Comparison of ENCODE assay signal across 21 cellular contexts in the genomic region with DNA sequence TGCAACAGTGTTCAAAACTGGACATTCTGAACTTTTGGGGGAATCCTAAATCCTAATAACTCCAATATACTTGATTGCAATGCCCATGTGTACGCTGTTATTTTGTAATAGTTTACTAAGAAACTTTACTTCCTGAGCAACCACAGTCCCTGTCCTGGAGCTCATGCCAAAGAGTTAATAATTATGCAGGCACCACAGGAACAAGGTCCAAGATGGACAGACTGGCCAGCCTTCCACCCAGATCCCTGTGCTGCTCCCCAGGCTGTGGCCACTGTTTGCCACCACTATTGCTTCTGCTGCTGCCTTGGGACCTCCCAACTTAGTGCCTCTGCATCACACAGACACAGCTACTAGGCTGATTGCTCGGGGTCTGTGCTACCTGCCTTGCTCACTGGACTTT. TPM values are rescaled to one million over a fixed set of nuclear protein-coding genes. Genes with fewer than 3 reads are reported as not detected.
DNase-seq lines count a peak whose midpoint lies in the region; ATAC-seq, FAIRE-seq and TF ChIP-seq lines count a peak whose summit lies in the region.
"Had no signal": no experiment of that assay in that cellular context is flagged by ENCODE, and none has a peak within 500 bp of the region (broad histone marks: within the 10 kb centered on the region; RNA-seq: fewer than 3 reads in every experiment).

No MANE protein-coding gene starts in this region.

- SMC1A ChIA-PET in GM12878 (lab: Charles Lee; ENCODE audit: uncharacterized antibody, unreplicated experiment) = interaction anchor here (1.0 kb wide), 1 partner anchor 9 kb away, joined by 3 read pairs; no protein-coding TSS in a partner anchor

- FAIRE-seq in GM12878 (lab: Jason Lieb, UNC) = no peak
- no peak for FAIRE-seq in HepG2 (lab: Jason Lieb, UNC)
- FAIRE-seq in small intestine (lab: Jason Lieb, UNC) = no peak
- FAIRE-seq: D721Med, G401.6, GM12892, H1, HTR-8/SVneo had no signal

- no peak overlapping the region for H3K4me2 ChIP-seq in GM12878 (ENCODE audit: control insufficient read depth, insufficient read depth)
- H3K4me2 ChIP-seq in HepG2 (ENCODE audit: low read depth, low read length) = peak overlapping the region; percentile 64

- H3K36me3 Mint-ChIP-seq in osteocyte (ENCODE audit: unreplicated experiment) = no peaks in the 10 kb centered on the region

- H3K27me3 ChIP-seq in GM12878 (replicated peaks in 1 of 2; ENCODE audit: control insufficient read depth in 2 of 2, insufficient read depth in 2 of 2, low read length in 1 of 2) (no peaks in the 10 kb centered on the region), HepG2 (ENCODE audit: control insufficient read depth in 1 of 2, insufficient read depth in 2 of 2, low read length in 2 of 2) (no peaks in the 10 kb centered on the region), adrenal gland (no peaks in the 10 kb centered on the region), small intestine (ENCODE audit: control insufficient read depth in 2 of 2, insufficient read depth in 2 of 2, low read length in 2 of 2) (no peaks in the 10 kb centered on the region), H7 (ENCODE audit: control insufficient read depth, insufficient read depth, low read length) (no peaks in the 10 kb centered on the region)
- H3K27me3 ChIP-seq: BE2C had no signal

- no peak overlapping the region for H3K27ac Mint-ChIP-seq in osteocyte (ENCODE audit: unreplicated experiment)
- H3K27ac Mint-ChIP-seq: CD4-positive, alpha-beta T cell; IgD-negative memory B cell had no signal

- H2AFZ ChIP-seq in GM12878 (ENCODE audit: control insufficient read depth, low read depth, low read length) (no peak overlapping the region), HepG2 (ENCODE audit: low read length) (no peak overlapping the region)

- H3K4me1 Mint-ChIP-seq in osteocyte (ENCODE audit: unreplicated experiment) = no peaks in the 10 kb centered on the region
- H3K4me1 Mint-ChIP-seq: IgD-negative memory B cell had no signal

- POLR2A ChIA-PET in GM12878 (lab: Charles Lee) = no interaction called here
- POLR2A ChIA-PET in HepG2 (lab: Yijun Ruan, JAX) = no interaction called here

- no peak for DNase-seq in GM12878 (ENCODE audit: low read depth, low spot score)
- peak; percentile 47 for DNase-seq in HepG2 (ENCODE audit: low spot score)
- DNase-seq in osteocyte (ENCODE audit: extremely low spot score, unreplicated experiment) = peak; percentile 51
- no peak for DNase-seq in adrenal gland
- no peak for DNase-seq in small intestine
- DNase-seq in H7 = no peak
- no peak for DNase-seq in globus pallidus (ENCODE audit: low spot score)
- DNase-seq: BE2C; C1 segment of cervical spinal cord; Caco-2; CD4-positive, alpha-beta T cell; KBM-7 had no signal

- intact Hi-C loops in GM12878 (cut with micrococcal nuclease; ENCODE audit: unreplicated experiment) = no loop called here
- intact Hi-C loops in HepG2 (cut with micrococcal nuclease; ENCODE audit: unreplicated experiment) = no loop called here
- intact Hi-C loops in adrenal gland (cut with DNase I) = no loop called here

- peaks cover 2% of the 10 kb centered on the region; the same call in 1 of the 3 replicates for H3K9me3 ChIP-seq in GM12878 (replicated peaks; ENCODE audit: control insufficient read depth, insufficient read depth, low read length)
- H3K9me3 ChIP-seq in HepG2 (ENCODE audit: low read length) = no peaks in the 10 kb centered on the region
- H3K9me3 ChIP-seq in adrenal gland (replicated peaks in 1 of 3) = no peaks in the 10 kb centered on the region
- H3K9me3 ChIP-seq in small intestine (ENCODE audit: control insufficient read depth, low read depth) = no peaks in the 10 kb centered on the region
- H3K9me3 ChIP-seq: HAP-1 had no signal

- no peak overlapping the region for H3K4me3 ChIP-seq in GM12878
- H3K4me3 ChIP-seq in HepG2 (replicated peaks in 1 of 3; ENCODE audit: insufficient read depth in 1 of 3, low read depth in 2 of 3, low read length in 3 of 3) = peak overlapping the region in 1 of 3 experiments; percentile 35; a peak in 1 of 6 replicates
- H3K4me3 ChIP-seq in adrenal gland = no peak overlapping the region
- no peak overlapping the region for H3K4me3 ChIP-seq in small intestine (ENCODE audit: low read depth in 1 of 2, low read length in 2 of 2)
- H3K4me3 ChIP-seq in H7 (ENCODE audit: insufficient read depth, low read depth, low read length) = no peak overlapping the region
- H3K4me3 ChIP-seq: HAP-1 had no signal

- no peak for TF ChIP-seq POLR2A in GM12878 (IDR thresholded peaks at IDR 0.05; ENCODE audit: low read depth, low read length)
- no peak for TF ChIP-seq POLR2A in HepG2 (IDR thresholded peaks at IDR 0.05; ENCODE audit: insufficient read depth in 1 of 2, low read depth in 2 of 2, low read length in 2 of 2)
- no peak for TF ChIP-seq POLR2A in adrenal gland (IDR thresholded peaks at IDR 0.05)

- 48% methylated on average over 2 of the region's 2 CpGs for WGBS in GM12878 (ENCODE audit: insufficient coverage, insufficient replicate concordance, low lambda C conversion rate, missing lambda C conversion rate)
- WGBS in HepG2 (ENCODE audit: low lambda C conversion rate) = 0% methylated on average over 2 of the region's 2 CpGs
- WGBS in adrenal gland, 4 donors = 47 to 82% (median 68%) methylated on average over 2 of the region's 2 CpGs
- 44 to 68% (median 58%) methylated on average over 2 of the region's 2 CpGs for WGBS in small intestine, 3 donors

- H3K36me3 ChIP-seq in GM12878 (ENCODE audit: control insufficient read depth in 2 of 2, insufficient read depth in 2 of 2, low read length in 1 of 2) = no peaks in the 10 kb centered on the region
- no peaks in the 10 kb centered on the region for H3K36me3 ChIP-seq in HepG2 (replicated peaks in 1 of 2; ENCODE audit: control insufficient read depth in 1 of 2, insufficient read depth in 2 of 2, low read length in 2 of 2)
- no peaks in the 10 kb centered on the region for H3K36me3 ChIP-seq in adrenal gland (replicated peaks in 1 of 2)
- no peaks in the 10 kb centered on the region for H3K36me3 ChIP-seq in small intestine (ENCODE audit: control insufficient read depth in 2 of 2, insufficient read depth in 2 of 2, low read length in 2 of 2)
- no peaks in the 10 kb centered on the region for H3K36me3 ChIP-seq in H7 (replicated peaks; ENCODE audit: control insufficient read depth, insufficient read depth, low read length)
- H3K36me3 ChIP-seq: BE2C, HAP-1 had no signal

- CTCF ChIA-PET in GM12878 (lab: Yijun Ruan, JAX) (interaction anchor here (0.7 kb wide), 1 partner anchor 77 kb away, joined by 3 read pairs; no protein-coding TSS in a partner anchor), HepG2 (lab: Yijun Ruan, JAX; ENCODE audit: low intra/inter-chr PET ratio, low total read pairs) (no interaction called here)

- H4K20me1 ChIP-seq in GM12878 (ENCODE audit: control insufficient read depth, insufficient read depth) (no peaks in the 10 kb centered on the region), HepG2 (ENCODE audit: insufficient read depth, low read length) (no peaks in the 10 kb centered on the region)

- TF ChIP-seq CTCF in GM12878 (IDR thresholded peaks at IDR 0.05 in 2 of 3, conservative IDR thresholded peaks at IDR 0.05 in 1 of 3; ENCODE audit: control insufficient read depth in 2 of 3, extremely low read depth in 1 of 3, insufficient read depth in 1 of 3, low read depth in 3 of 3, low read length in 3 of 3) = no peak
- TF ChIP-seq CTCF in HepG2 (CRISPR knock-in tag; IDR thresholded peaks at IDR 0.05) = no peak
- TF ChIP-seq CTCF in osteocyte (IDR thresholded peaks at IDR 0.05) = no peak
- no peak for TF ChIP-seq CTCF in adrenal gland (IDR thresholded peaks at IDR 0.05)

- TF ChIP-seq RAD21 in GM12878 (IDR thresholded peaks at IDR 0.05; ENCODE audit: insufficient read depth, low read depth, low read length) (no peak), HepG2 (CRISPR knock-in tag; IDR thresholded peaks at IDR 0.05) (no peak)

- no peaks in the 10 kb centered on the region for H3K4me1 ChIP-seq in GM12878 (ENCODE audit: control insufficient read depth, insufficient read depth, low read length)
- H3K4me1 ChIP-seq in HepG2 (ENCODE audit: insufficient read depth, low read length) = peaks cover 18% of the 10 kb centered on the region
- no peaks in the 10 kb centered on the region for H3K4me1 ChIP-seq in adrenal gland (replicated peaks in 1 of 2)
- H3K4me1 ChIP-seq in small intestine (ENCODE audit: control insufficient read depth in 2 of 2, insufficient read depth in 1 of 2, low read depth in 1 of 2, low read length in 1 of 2) = no peaks in the 10 kb centered on the region
- H3K4me1 ChIP-seq: BE2C, Caco-2, HAP-1 had no signal

- no peak overlapping the region for H3K4me3 Mint-ChIP-seq in osteocyte (ENCODE audit: unreplicated experiment)
- H3K4me3 Mint-ChIP-seq: CD4-positive, alpha-beta T cell; IgD-negative memory B cell had no signal

- in situ Hi-C loops in GM12878 (cut with MboI) (no loop called here), HepG2 (cut with HindIII; ENCODE audit: extremely low pct_ligation_motif_present, low pct_unique_long_range_greater_than_20kb) (no loop called here)

- no TSS peak for BruUV-seq in GM12878 (replicated peaks; lab: Mats Ljungman, UMichigan)
- no TSS peak for BruUV-seq in HepG2 (replicated peaks; lab: Mats Ljungman, UMichigan)

- TF ChIP-seq EP300 in GM12878 (IDR thresholded peaks at IDR 0.05; ENCODE audit: borderline replicate concordance in 1 of 2, control insufficient read depth in 1 of 2, low read depth in 2 of 2, low read length in 2 of 2) (no peak), HepG2 (IDR thresholded peaks at IDR 0.05; ENCODE audit: low read depth in 2 of 2, low read length in 2 of 2) (0 out of 4 replicates have a peak, but pooled peaks of 1 of the 2 experiments have one; percentile 12), HepG2 (CRISPR knock-in tag; IDR thresholded peaks at IDR 0.05; ENCODE audit: borderline replicate concordance) (no peak)

- ATAC-seq in GM12878 (no peak), HepG2 (peak; percentile 100)

- peaks cover 9% of the 10 kb centered on the region for H3K9me3 Mint-ChIP-seq in osteocyte (ENCODE audit: unreplicated experiment)

- H3K79me2 ChIP-seq in GM12878 (ENCODE audit: control insufficient read depth, insufficient read depth, low read length) = no peaks in the 10 kb centered on the region
- no peaks in the 10 kb centered on the region for H3K79me2 ChIP-seq in HepG2 (ENCODE audit: insufficient read depth, low read length)

- no peak overlapping the region for H3K9ac ChIP-seq in GM12878 (ENCODE audit: control insufficient read depth, insufficient read depth, low read length)
- no peak overlapping the region for H3K9ac ChIP-seq in HepG2 (ENCODE audit: insufficient read depth, low read depth, low read length)

- H3K27ac ChIP-seq in GM12878 (ENCODE audit: control insufficient read depth, insufficient read depth) (no peak overlapping the region), HepG2 (ENCODE audit: extremely low read length, insufficient read depth, low read length) (no peak overlapping the region), adrenal gland (no peak overlapping the region), small intestine (ENCODE audit: low read depth in 1 of 2, low read length in 1 of 2) (no peak overlapping the region)
- H3K27ac ChIP-seq: HL-60 had no signal

- H3K27me3 Mint-ChIP-seq in osteocyte (ENCODE audit: unreplicated experiment) = no peaks in the 10 kb centered on the region
- H3K27me3 Mint-ChIP-seq: CD4-positive, alpha-beta T cell had no signal

- RAD21 ChIA-PET in GM12878 (lab: Charles Lee; ENCODE audit: unreplicated experiment) = no interaction called here

RNA-seq across cellular contexts. Expression of a gene that starts 14.1 kb away (rescaled TPM):
- total RNA-seq in GM12878 (2013; cell fraction: nucleolus; rRNA removed) = 0.81 and 1.7 TPM in 2 replicates
- total RNA-seq in GM12878 (2014; rRNA removed) = 0.28 and 0.60 TPM in 2 replicates
- 0.31 and 0.32 TPM in 2 replicates for total RNA-seq in GM12878 (2014; rRNA removed; fragmentation: Illumina TruSeq; extraction: Trizol)
- 0.38 TPM in 1 of 2 replicates, not detected in the other for total RNA-seq in GM12878 (2021)
- 0.54 TPM for polyA plus RNA-seq in GM12878 (2011; ENCODE audit: low read depth)
- 0.22 and 0.23 TPM in 2 replicates for polyA plus RNA-seq in GM12878 (2011; rRNA removed)
- polyA plus RNA-seq in GM12878 (2011; cell fraction: cytosol; rRNA removed) = 0.16 and 0.23 TPM in 2 replicates
- polyA plus RNA-seq in GM12878 (2011; cell fraction: nucleus; rRNA removed) = 0.76 and 0.84 TPM in 2 replicates
- 0.22 and 0.42 TPM in 2 replicates for polyA plus RNA-seq in GM12878 (2012)
- polyA plus RNA-seq in GM12878 (2014; fragmentation: Illumina TruSeq; extraction: Trizol) = 0.14 and 0.25 TPM in 2 replicates
- under 1 TPM; 0.11 to 0.24 TPM for polyA plus RNA-seq in GM12878 (2014; fragmentation: Nextera tagmentation; extraction: Ambion mirVana)
- 0.15 TPM in 1 of 2 replicates, not detected in the other for polyA plus RNA-seq in GM12878 (2014; rRNA removed)
- polyA plus RNA-seq in GM12878 (2016; fragmentation: Nextera tagmentation; extraction: Ambion mirVana) = under 1 TPM in 1 of 2 experiments, not detected in 1; 0.30 TPM
- 0.51 and 1.1 TPM in 2 replicates for polyA minus RNA-seq in GM12878 (2011; rRNA and poly(A)+ RNA removed)
- not detected in 2 replicates for polyA minus RNA-seq in GM12878 (2011; cell fraction: cytosol; rRNA and poly(A)+ RNA removed)
- 1.1 and 2.3 TPM in 2 replicates for polyA minus RNA-seq in GM12878 (2011; cell fraction: nucleus; rRNA and poly(A)+ RNA removed)
- not detected in 2 replicates for total RNA-seq in HepG2 (2016; rRNA removed; fragmentation: Illumina TruSeq; extraction: Trizol)
- not detected in 2 replicates for total RNA-seq in HepG2 (2016; cell fraction: cytosol; rRNA removed; fragmentation: Illumina TruSeq; extraction: Trizol; ENCODE audit: low read depth)
- 0.06 TPM in 1 of 2 replicates, not detected in the other for total RNA-seq in HepG2 (2016; cell fraction: insoluble cytoplasmic fraction; rRNA removed; fragmentation: Illumina TruSeq; extraction: Trizol)
- not detected in 2 replicates for total RNA-seq in HepG2 (2016; cell fraction: membrane; rRNA removed; fragmentation: Illumina TruSeq; extraction: Trizol)
- total RNA-seq in HepG2 (2016; cell fraction: nucleus; rRNA removed; fragmentation: Illumina TruSeq; extraction: Trizol) = not detected in 2 replicates
- polyA plus RNA-seq in HepG2 (2011; rRNA removed) = not detected in 2 replicates
- polyA plus RNA-seq in HepG2 (2011; cell fraction: cytosol; rRNA removed) = 0.03 and 0.04 TPM in 2 replicates
- polyA plus RNA-seq in HepG2 (2011; cell fraction: nucleus; rRNA removed) = 0.10 TPM in 2 replicates
- not detected in 2 replicates for polyA plus RNA-seq in HepG2 (2012)
- polyA plus RNA-seq in HepG2 (2016; cell fraction: cytosol; fragmentation: Illumina TruSeq; extraction: Trizol; ENCODE audit: low read depth) = not detected in 2 replicates
- polyA plus RNA-seq in HepG2 (2016; cell fraction: insoluble cytoplasmic fraction; fragmentation: Illumina TruSeq; extraction: Trizol; ENCODE audit: low read depth) = not detected in 2 replicates
- not detected in 2 replicates for polyA plus RNA-seq in HepG2 (2016; cell fraction: membrane; fragmentation: Illumina TruSeq; extraction: Trizol; ENCODE audit: low read depth)
- polyA plus RNA-seq in HepG2 (2016; cell fraction: nucleus; fragmentation: Illumina TruSeq; extraction: Trizol; ENCODE audit: insufficient read depth, low read depth) = not detected in 2 replicates
- 0.23 TPM in 1 of 2 replicates, not detected in the other for polyA minus RNA-seq in HepG2 (2011; rRNA and poly(A)+ RNA removed; ENCODE audit: low replicate concordance)
- polyA minus RNA-seq in HepG2 (2011; cell fraction: cytosol; rRNA and poly(A)+ RNA removed) = not detected in 2 replicates
- not detected in 2 replicates for polyA minus RNA-seq in HepG2 (2011; cell fraction: nucleus; rRNA and poly(A)+ RNA removed)
- not detected in 2 replicates for total RNA-seq in osteocyte
- total RNA-seq in adrenal gland = under 1 TPM in 1 of 8 donors, not detected in 7; 0.25 TPM
- under 1 TPM in 1 of 3 donors, not detected in 2; 0.40 TPM for polyA plus RNA-seq in adrenal gland
- under 1 TPM in 1 of 3 donors, not detected in 2; 0.10 TPM for polyA plus RNA-seq in small intestine
- total RNA-seq in H7 (2014; rRNA removed; shearing (Covaris generic)) = not detected in 2 replicates
- total RNA-seq: A172, H1 had no signal
- polyA plus RNA-seq: IgD-negative memory B cell had no signal

RNA-seq across cellular contexts. Expression of a gene that starts 44.4 kb away (rescaled TPM):
- total RNA-seq in GM12878 (2013; cell fraction: nucleolus; rRNA removed) = 6.9 and 7.6 TPM in 2 replicates
- total RNA-seq in GM12878 (2014; rRNA removed) = 0.06 and 0.22 TPM in 2 replicates
- 0.22 and 0.23 TPM in 2 replicates for total RNA-seq in GM12878 (2014; rRNA removed; fragmentation: Illumina TruSeq; extraction: Trizol)
- 0.08 and 0.13 TPM in 2 replicates for total RNA-seq in GM12878 (2021)
- polyA plus RNA-seq in GM12878 (2011; ENCODE audit: low read depth) = 0.16 TPM
- 1.5 and 1.8 TPM in 2 replicates for polyA plus RNA-seq in GM12878 (2011; rRNA removed)
- polyA plus RNA-seq in GM12878 (2011; cell fraction: cytosol; rRNA removed) = 0.43 and 0.48 TPM in 2 replicates
- 2.3 and 2.7 TPM in 2 replicates for polyA plus RNA-seq in GM12878 (2011; cell fraction: nucleus; rRNA removed)
- polyA plus RNA-seq in GM12878 (2012) = 0.24 and 0.25 TPM in 2 replicates
- 0.16 and 0.49 TPM in 2 replicates for polyA plus RNA-seq in GM12878 (2014; fragmentation: Illumina TruSeq; extraction: Trizol)
- polyA plus RNA-seq in GM12878 (2014; fragmentation: Nextera tagmentation; extraction: Ambion mirVana) = under 1 TPM; 0.03 to 0.09 TPM
- 0.09 and 0.19 TPM in 2 replicates for polyA plus RNA-seq in GM12878 (2014; rRNA removed)
- polyA plus RNA-seq in GM12878 (2016; fragmentation: Nextera tagmentation; extraction: Ambion mirVana) = under 1 TPM in 1 of 2 experiments, not detected in 1; 0.17 TPM
- 0.66 and 1.0 TPM in 2 replicates for polyA minus RNA-seq in GM12878 (2011; rRNA and poly(A)+ RNA removed)
- 0.31 and 0.53 TPM in 2 replicates for polyA minus RNA-seq in GM12878 (2011; cell fraction: cytosol; rRNA and poly(A)+ RNA removed)
- polyA minus RNA-seq in GM12878 (2011; cell fraction: nucleus; rRNA and poly(A)+ RNA removed) = 2.2 and 3.1 TPM in 2 replicates
- 5.3 and 6.8 TPM in 2 replicates for total RNA-seq in HepG2 (2016; rRNA removed; fragmentation: Illumina TruSeq; extraction: Trizol)
- 0.71 and 0.79 TPM in 2 replicates for total RNA-seq in HepG2 (2016; cell fraction: cytosol; rRNA removed; fragmentation: Illumina TruSeq; extraction: Trizol; ENCODE audit: low read depth)
- 4.6 and 7.5 TPM in 2 replicates for total RNA-seq in HepG2 (2016; cell fraction: insoluble cytoplasmic fraction; rRNA removed; fragmentation: Illumina TruSeq; extraction: Trizol)
- 3.0 TPM in 2 replicates for total RNA-seq in HepG2 (2016; cell fraction: membrane; rRNA removed; fragmentation: Illumina TruSeq; extraction: Trizol)
- total RNA-seq in HepG2 (2016; cell fraction: nucleus; rRNA removed; fragmentation: Illumina TruSeq; extraction: Trizol) = 18.8 and 19.1 TPM in 2 replicates
- polyA plus RNA-seq in HepG2 (2011; rRNA removed) = 2.5 and 2.7 TPM in 2 replicates
- polyA plus RNA-seq in HepG2 (2011; cell fraction: cytosol; rRNA removed) = 0.54 and 0.90 TPM in 2 replicates
- polyA plus RNA-seq in HepG2 (2011; cell fraction: nucleus; rRNA removed) = 4.9 and 6.1 TPM in 2 replicates
- 1.9 and 2.4 TPM in 2 replicates for polyA plus RNA-seq in HepG2 (2012)
- 0.36 and 0.37 TPM in 2 replicates for polyA plus RNA-seq in HepG2 (2016; cell fraction: cytosol; fragmentation: Illumina TruSeq; extraction: Trizol; ENCODE audit: low read depth)
- 4.1 and 4.4 TPM in 2 replicates for polyA plus RNA-seq in HepG2 (2016; cell fraction: insoluble cytoplasmic fraction; fragmentation: Illumina TruSeq; extraction: Trizol; ENCODE audit: low read depth)
- 1.5 and 1.8 TPM in 2 replicates for polyA plus RNA-seq in HepG2 (2016; cell fraction: membrane; fragmentation: Illumina TruSeq; extraction: Trizol; ENCODE audit: low read depth)
- polyA plus RNA-seq in HepG2 (2016; cell fraction: nucleus; fragmentation: Illumina TruSeq; extraction: Trizol; ENCODE audit: insufficient read depth, low read depth) = 24.8 and 25.5 TPM in 2 replicates
- 1.6 and 2.1 TPM in 2 replicates for polyA minus RNA-seq in HepG2 (2011; rRNA and poly(A)+ RNA removed; ENCODE audit: low replicate concordance)
- 0.62 and 0.99 TPM in 2 replicates for polyA minus RNA-seq in HepG2 (2011; cell fraction: cytosol; rRNA and poly(A)+ RNA removed)
- polyA minus RNA-seq in HepG2 (2011; cell fraction: nucleus; rRNA and poly(A)+ RNA removed) = 25.8 and 26.1 TPM in 2 replicates
- total RNA-seq in osteocyte = 7.7 and 8.7 TPM in 2 replicates
- total RNA-seq in adrenal gland = 1 to 10 TPM in 1 of 8 donors, under 1 TPM in 7; 0.12 to 1.1 (median 0.60) TPM
- 1 to 10 TPM in 2 of 3 donors, under 1 TPM in 1; 0.82 to 6.0 (median 3.3) TPM for polyA plus RNA-seq in adrenal gland
- 1 to 10 TPM in 2 of 3 donors, under 1 TPM in 1; 0.54 to 5.0 (median 1.6) TPM for polyA plus RNA-seq in small intestine
- total RNA-seq in H7 (2014; rRNA removed; shearing (Covaris generic)) = not detected in 2 replicates

Comparison
In these comparisons a context has a peak if more than half of its experiments do, and no peak if none do; other contexts are left out.
1. DNase-seq: peak in HepG2 (single experiment) and osteocyte (single experiment); none in GM12878 (single experiment), adrenal gland (0 of 7), small intestine (single experiment), H7 (single experiment) and globus pallidus (single experiment).